1 cellular context compared by ENCODE assay signal in the genomic region with DNA sequence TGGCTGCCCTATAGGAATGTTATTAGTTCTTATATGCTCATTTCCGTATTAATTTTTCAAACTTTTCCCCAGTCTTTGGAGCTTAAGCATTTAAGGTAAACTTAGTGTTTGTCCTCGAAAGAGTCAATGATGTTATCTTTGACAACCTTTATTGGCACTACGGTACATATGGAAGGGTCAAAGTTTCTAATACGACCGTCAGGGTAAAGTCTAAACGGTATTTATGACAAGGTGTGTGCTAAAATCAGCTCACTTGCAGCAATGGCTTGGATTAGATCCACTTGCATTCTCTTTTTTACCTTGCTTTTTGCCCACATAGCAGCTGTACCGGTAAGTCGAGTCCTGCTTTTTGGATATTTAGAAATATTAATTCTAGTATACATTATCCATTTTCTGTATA.
TF ChIP-seq lines count a peak whose summit lies in the region.

A gene with protein sequence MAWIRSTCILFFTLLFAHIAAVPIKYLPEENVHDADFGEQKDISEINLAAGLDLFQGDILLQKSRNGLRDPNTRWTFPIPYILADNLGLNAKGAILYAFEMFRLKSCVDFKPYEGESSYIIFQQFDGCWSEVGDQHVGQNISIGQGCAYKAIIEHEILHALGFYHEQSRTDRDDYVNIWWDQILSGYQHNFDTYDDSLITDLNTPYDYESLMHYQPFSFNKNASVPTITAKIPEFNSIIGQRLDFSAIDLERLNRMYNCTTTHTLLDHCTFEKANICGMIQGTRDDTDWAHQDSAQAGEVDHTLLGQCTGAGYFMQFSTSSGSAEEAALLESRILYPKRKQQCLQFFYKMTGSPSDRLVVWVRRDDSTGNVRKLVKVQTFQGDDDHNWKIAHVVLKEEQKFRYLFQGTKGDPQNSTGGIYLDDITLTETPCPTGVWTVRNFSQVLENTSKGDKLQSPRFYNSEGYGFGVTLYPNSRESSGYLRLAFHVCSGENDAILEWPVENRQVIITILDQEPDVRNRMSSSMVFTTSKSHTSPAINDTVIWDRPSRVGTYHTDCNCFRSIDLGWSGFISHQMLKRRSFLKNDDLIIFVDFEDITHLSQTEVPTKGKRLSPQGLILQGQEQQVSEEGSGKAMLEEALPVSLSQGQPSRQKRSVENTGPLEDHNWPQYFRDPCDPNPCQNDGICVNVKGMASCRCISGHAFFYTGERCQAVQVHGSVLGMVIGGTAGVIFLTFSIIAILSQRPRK (plus strand): TSS at position 252 of the 400 bp plus-strand sequence. CDS start 10 bp downstream, at position 262.

TF ChIP-seq in HepG2, 621 proteins besides CTCF, POLR2A, EP300 and RAD21 (continued from another document and continues in another):
- TF ChIP-seq SMARCC2 (IDR thresholded peaks at IDR 0.05) (no peak), RNF2 (conservative IDR thresholded peaks at IDR 0.05; ENCODE audit: low read depth) (no peak), BCL6 (CRISPR knock-in tag; IDR thresholded peaks at IDR 0.05) (peak; percentile 96), NR2C2 (CRISPR knock-in tag; IDR thresholded peaks at IDR 0.05; ENCODE audit: borderline replicate concordance) (0 out of 2 replicates have a peak, but pooled peaks have one; percentile 20), MYC (CRISPR knock-in tag; IDR thresholded peaks at IDR 0.05; ENCODE audit: borderline replicate concordance) (no peak), SIX1 (CRISPR knock-in tag; IDR thresholded peaks at IDR 0.05; ENCODE audit: borderline replicate concordance) (peak; percentile 68; the same call in 1 of the 2 replicates), ZNF18 (CRISPR knock-in tag; IDR thresholded peaks at IDR 0.05; ENCODE audit: insufficient replicate concordance) (no peak), DNMT3B (CRISPR knock-in tag; conservative IDR thresholded peaks at IDR 0.05) (no peak), NFE2L1 (CRISPR knock-in tag; IDR thresholded peaks at IDR 0.05; ENCODE audit: borderline replicate concordance) (no peak), ZFP36 (IDR thresholded peaks at IDR 0.05; ENCODE audit: borderline replicate concordance, low read depth, low read length, partially characterized antibody) (no peak), AGO2 (optimal IDR thresholded peaks at IDR 0.05; ENCODE audit: low read depth, low read length) (no peak), PAX8 (CRISPR knock-in tag; IDR thresholded peaks at IDR 0.05; ENCODE audit: borderline replicate concordance) (no peak), SNAPC2 (CRISPR knock-in tag; IDR thresholded peaks at IDR 0.05) (no peak), ZBTB20 (CRISPR knock-in tag; IDR thresholded peaks at IDR 0.05; ENCODE audit: borderline replicate concordance, low read depth) (peak; percentile 96; the same call in 1 of the 2 replicates), MEF2D (CRISPR knock-in tag; IDR thresholded peaks at IDR 0.05) (0 out of 2 replicates have a peak, but pooled peaks have one; percentile 22), MAF1 (CRISPR knock-in tag; IDR thresholded peaks at IDR 0.05; ENCODE audit: borderline replicate concordance) (no peak), FOXP1 (IDR thresholded peaks at IDR 0.05) (no peak), FOXP1 (CRISPR knock-in tag; IDR thresholded peaks at IDR 0.05) (peak; percentile 28; the same call in 1 of the 2 replicates), DR1 (CRISPR knock-in tag; IDR thresholded peaks at IDR 0.05) (no peak), ZBTB49 (CRISPR knock-in tag; IDR thresholded peaks at IDR 0.05; ENCODE audit: borderline replicate concordance) (no peak), GZF1 (CRISPR knock-in tag; IDR thresholded peaks at IDR 0.05) (no peak), ZNF605 (CRISPR knock-in tag; IDR thresholded peaks at IDR 0.05) (no peak), SP140L (CRISPR knock-in tag; IDR thresholded peaks at IDR 0.05; ENCODE audit: borderline replicate concordance) (no peak), FOXA1 (IDR thresholded peaks at IDR 0.05) (no peak), FOXA1 (CRISPR knock-in tag; IDR thresholded peaks at IDR 0.05) (peak; percentile 55; the same call in 1 of the 2 replicates), TSC22D2 (CRISPR knock-in tag; IDR thresholded peaks at IDR 0.05; ENCODE audit: borderline replicate concordance) (no peak), CHCHD3 (CRISPR knock-in tag; IDR thresholded peaks at IDR 0.05) (no peak), ZNF567 (CRISPR knock-in tag; IDR thresholded peaks at IDR 0.05; ENCODE audit: borderline replicate concordance) (no peak), ZSCAN30 (CRISPR knock-in tag; IDR thresholded peaks at IDR 0.05) (no peak), ZC3H13 (CRISPR knock-in tag; IDR thresholded peaks at IDR 0.05) (no peak), MLX (CRISPR knock-in tag; IDR thresholded peaks at IDR 0.05) (no peak), KDM5A (IDR thresholded peaks at IDR 0.05; ENCODE audit: borderline replicate concordance, low read length) (no peak), ZNF615 (CRISPR knock-in tag; IDR thresholded peaks at IDR 0.05; ENCODE audit: borderline replicate concordance) (no peak), TRAFD1 (CRISPR knock-in tag; IDR thresholded peaks at IDR 0.05; ENCODE audit: borderline replicate concordance) (no peak), ISX (CRISPR knock-in tag; conservative IDR thresholded peaks at IDR 0.05) (no peak), ZNF790 (CRISPR knock-in tag; IDR thresholded peaks at IDR 0.05; ENCODE audit: borderline replicate concordance) (no peak)
- TF ChIP-seq, protein P1, sequence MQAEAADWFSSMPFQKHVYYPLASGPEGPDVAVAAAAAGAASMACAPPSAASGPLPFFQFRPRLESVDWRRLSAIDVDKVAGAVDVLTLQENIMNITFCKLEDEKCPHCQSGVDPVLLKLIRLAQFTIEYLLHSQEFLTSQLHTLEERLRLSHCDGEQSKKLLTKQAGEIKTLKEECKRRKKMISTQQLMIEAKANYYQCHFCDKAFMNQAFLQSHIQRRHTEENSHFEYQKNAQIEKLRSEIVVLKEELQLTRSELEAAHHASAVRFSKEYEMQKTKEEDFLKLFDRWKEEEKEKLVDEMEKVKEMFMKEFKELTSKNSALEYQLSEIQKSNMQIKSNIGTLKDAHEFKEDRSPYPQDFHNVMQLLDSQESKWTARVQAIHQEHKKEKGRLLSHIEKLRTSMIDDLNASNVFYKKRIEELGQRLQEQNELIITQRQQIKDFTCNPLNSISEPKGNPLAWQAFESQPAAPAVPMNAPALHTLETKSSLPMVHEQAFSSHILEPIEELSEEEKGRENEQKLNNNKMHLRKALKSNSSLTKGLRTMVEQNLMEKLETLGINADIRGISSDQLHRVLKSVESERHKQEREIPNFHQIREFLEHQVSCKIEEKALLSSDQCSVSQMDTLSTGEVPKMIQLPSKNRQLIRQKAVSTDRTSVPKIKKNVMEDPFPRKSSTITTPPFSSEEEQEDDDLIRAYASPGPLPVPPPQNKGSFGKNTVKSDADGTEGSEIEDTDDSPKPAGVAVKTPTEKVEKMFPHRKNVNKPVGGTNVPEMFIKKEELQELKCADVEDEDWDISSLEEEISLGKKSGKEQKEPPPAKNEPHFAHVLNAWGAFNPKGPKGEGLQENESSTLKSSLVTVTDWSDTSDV (CRISPR knock-in tag; IDR thresholded peaks at IDR 0.05) = no peak
- TF ChIP-seq, protein P2, sequence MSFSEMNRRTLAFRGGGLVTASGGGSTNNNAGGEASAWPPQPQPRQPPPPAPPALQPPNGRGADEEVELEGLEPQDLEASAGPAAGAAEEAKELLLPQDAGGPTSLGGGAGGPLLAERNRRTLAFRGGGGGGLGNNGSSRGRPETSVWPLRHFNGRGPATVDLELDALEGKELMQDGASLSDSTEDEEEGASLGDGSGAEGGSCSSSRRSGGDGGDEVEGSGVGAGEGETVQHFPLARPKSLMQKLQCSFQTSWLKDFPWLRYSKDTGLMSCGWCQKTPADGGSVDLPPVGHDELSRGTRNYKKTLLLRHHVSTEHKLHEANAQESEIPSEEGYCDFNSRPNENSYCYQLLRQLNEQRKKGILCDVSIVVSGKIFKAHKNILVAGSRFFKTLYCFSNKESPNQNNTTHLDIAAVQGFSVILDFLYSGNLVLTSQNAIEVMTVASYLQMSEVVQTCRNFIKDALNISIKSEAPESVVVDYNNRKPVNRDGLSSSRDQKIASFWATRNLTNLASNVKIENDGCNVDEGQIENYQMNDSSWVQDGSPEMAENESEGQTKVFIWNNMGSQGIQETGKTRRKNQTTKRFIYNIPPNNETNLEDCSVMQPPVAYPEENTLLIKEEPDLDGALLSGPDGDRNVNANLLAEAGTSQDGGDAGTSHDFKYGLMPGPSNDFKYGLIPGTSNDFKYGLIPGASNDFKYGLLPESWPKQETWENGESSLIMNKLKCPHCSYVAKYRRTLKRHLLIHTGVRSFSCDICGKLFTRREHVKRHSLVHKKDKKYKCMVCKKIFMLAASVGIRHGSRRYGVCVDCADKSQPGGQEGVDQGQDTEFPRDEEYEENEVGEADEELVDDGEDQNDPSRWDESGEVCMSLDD (CRISPR knock-in tag; IDR thresholded peaks at IDR 0.05; ENCODE audit: borderline replicate concordance) = no peak
- TF ChIP-seq, protein P3, sequence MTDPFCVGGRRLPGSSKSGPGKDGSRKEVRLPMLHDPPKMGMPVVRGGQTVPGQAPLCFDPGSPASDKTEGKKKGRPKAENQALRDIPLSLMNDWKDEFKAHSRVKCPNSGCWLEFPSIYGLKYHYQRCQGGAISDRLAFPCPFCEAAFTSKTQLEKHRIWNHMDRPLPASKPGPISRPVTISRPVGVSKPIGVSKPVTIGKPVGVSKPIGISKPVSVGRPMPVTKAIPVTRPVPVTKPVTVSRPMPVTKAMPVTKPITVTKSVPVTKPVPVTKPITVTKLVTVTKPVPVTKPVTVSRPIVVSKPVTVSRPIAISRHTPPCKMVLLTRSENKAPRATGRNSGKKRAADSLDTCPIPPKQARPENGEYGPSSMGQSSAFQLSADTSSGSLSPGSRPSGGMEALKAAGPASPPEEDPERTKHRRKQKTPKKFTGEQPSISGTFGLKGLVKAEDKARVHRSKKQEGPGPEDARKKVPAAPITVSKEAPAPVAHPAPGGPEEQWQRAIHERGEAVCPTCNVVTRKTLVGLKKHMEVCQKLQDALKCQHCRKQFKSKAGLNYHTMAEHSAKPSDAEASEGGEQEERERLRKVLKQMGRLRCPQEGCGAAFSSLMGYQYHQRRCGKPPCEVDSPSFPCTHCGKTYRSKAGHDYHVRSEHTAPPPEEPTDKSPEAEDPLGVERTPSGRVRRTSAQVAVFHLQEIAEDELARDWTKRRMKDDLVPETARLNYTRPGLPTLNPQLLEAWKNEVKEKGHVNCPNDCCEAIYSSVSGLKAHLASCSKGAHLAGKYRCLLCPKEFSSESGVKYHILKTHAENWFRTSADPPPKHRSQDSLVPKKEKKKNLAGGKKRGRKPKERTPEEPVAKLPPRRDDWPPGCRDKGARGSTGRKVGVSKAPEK (CRISPR knock-in tag; IDR thresholded peaks at IDR 0.05; ENCODE audit: borderline replicate concordance) = no peak
- TF ChIP-seq, protein P4, sequence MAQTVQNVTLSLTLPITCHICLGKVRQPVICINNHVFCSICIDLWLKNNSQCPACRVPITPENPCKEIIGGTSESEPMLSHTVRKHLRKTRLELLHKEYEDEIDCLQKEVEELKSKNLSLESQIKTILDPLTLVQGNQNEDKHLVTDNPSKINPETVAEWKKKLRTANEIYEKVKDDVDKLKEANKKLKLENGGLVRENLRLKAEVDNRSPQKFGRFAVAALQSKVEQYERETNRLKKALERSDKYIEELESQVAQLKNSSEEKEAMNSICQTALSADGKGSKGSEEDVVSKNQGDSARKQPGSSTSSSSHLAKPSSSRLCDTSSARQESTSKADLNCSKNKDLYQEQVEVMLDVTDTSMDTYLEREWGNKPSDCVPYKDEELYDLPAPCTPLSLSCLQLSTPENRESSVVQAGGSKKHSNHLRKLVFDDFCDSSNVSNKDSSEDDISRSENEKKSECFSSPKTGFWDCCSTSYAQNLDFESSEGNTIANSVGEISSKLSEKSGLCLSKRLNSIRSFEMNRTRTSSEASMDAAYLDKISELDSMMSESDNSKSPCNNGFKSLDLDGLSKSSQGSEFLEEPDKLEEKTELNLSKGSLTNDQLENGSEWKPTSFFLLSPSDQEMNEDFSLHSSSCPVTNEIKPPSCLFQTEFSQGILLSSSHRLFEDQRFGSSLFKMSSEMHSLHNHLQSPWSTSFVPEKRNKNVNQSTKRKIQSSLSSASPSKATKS (CRISPR knock-in tag; IDR thresholded peaks at IDR 0.05) = no peak
